8 cellular contexts compared by ENCODE assay signal in genomic region chr5:154444559-154445421, GRCh38. TPM values are rescaled to one million over a fixed set of nuclear protein-coding genes. Genes with fewer than 3 reads are reported as not detected.
DNase-seq lines count a peak whose midpoint lies in the region; ATAC-seq and TF ChIP-seq lines count a peak whose summit lies in the region.

No MANE protein-coding gene starts in this region.

- H3K9me3 Mint-ChIP-seq in activated naive CD4-positive, alpha-beta T cell treated with anti-CD3 and anti-CD28 coated beads, Interleukin-2, amount 50 U/mL, for 72 hours = no peaks in the 10 kb centered on the region

- H3K27ac ChIP-seq in right cardiac atrium (ENCODE audit: low read length) = peak overlapping the region; percentile 39
- peak overlapping the region; percentile 90 to 93 (median 92) for H3K27ac ChIP-seq in sigmoid colon

- TF ChIP-seq POLR2A in NB4 (IDR thresholded peaks at IDR 0.05; ENCODE audit: extremely low read depth, insufficient read length) (no peak), sigmoid colon (IDR thresholded peaks at IDR 0.05) (no peak)

- peak overlapping the region; percentile 76 for H3K4me3 ChIP-seq in NB4 (ENCODE audit: low read depth, low read length)
- peak overlapping the region; percentile 96 for H3K4me3 ChIP-seq in right cardiac atrium (ENCODE audit: low read length)
- H3K4me3 ChIP-seq in sigmoid colon = peak overlapping the region; percentile 77 to 94 (median 84)

- H3K9me3 ChIP-seq in right cardiac atrium (ENCODE audit: control insufficient read depth, low read length) (no peaks in the 10 kb centered on the region), sigmoid colon (no peaks in the 10 kb centered on the region)

- TF ChIP-seq EP300 in sigmoid colon (IDR thresholded peaks at IDR 0.05) = no peak

- H3K36me3 Mint-ChIP-seq in activated naive CD4-positive, alpha-beta T cell treated with anti-CD3 and anti-CD28 coated beads, Interleukin-2, amount 50 U/mL, for 72 hours = peaks cover 20 to 32% of the 10 kb centered on the region in 2 donors

- DNase-seq in ACHN = peak; percentile 33
- peak; percentile 48 for DNase-seq in NB4 (ENCODE audit: low read depth)
- DNase-seq in activated naive CD4-positive, alpha-beta T cell treated with anti-CD3 and anti-CD28 coated beads, Interleukin-2, amount 50 U/mL, for 72 hours (ENCODE audit: low spot score in 2 of 2) = peak; percentile 19 to 55
- peak in 1 of 3 donors; percentile 49 for DNase-seq in right cardiac atrium
- no peak for DNase-seq in sigmoid colon
- DNase-seq in NCI-H2081 (lab: John Stamatoyannopoulos, UW) = no peak

- peaks cover 0 to 33% (median 0%) of the 10 kb centered on the region in 4 donors for H3K36me3 ChIP-seq in sigmoid colon

- in situ Hi-C loops in ACHN (cut with HindIII; ENCODE audit: low pct_ligation_motif_present, low pct_unique_long_range_greater_than_20kb, low sequenced_read_pairs) = no loop called here

- H3K27me3 ChIP-seq in right cardiac atrium (ENCODE audit: control insufficient read depth, insufficient read depth) = no peaks in the 10 kb centered on the region
- H3K27me3 ChIP-seq in sigmoid colon = no peaks in the 10 kb centered on the region

- peaks cover 4% of the 10 kb centered on the region for H3K4me1 ChIP-seq in right cardiac atrium (ENCODE audit: control insufficient read depth, insufficient read depth, low read length)
- peaks cover 0 to 39% (median 33%) of the 10 kb centered on the region in 4 donors for H3K4me1 ChIP-seq in sigmoid colon

- no peak for TF ChIP-seq CTCF in NB4 (IDR thresholded peaks at IDR 0.05; ENCODE audit: low read depth, low read length)
- no peak for TF ChIP-seq CTCF in sigmoid colon (IDR thresholded peaks at IDR 0.05)

- ATAC-seq in GM18498 (IDR thresholded peaks at IDR 0.05; ENCODE audit: unreplicated experiment) (peak; percentile 11), right cardiac atrium (peak; percentile 2 to 4), GM18861 (IDR thresholded peaks at IDR 0.05; ENCODE audit: unreplicated experiment) (no peak)
- ATAC-seq in activated naive CD4-positive, alpha-beta T cell treated with anti-CD3 and anti-CD28 coated beads, Interleukin-2, amount 50 U/mL, for 72 hours = peak; percentile 2 to 18

- intact Hi-C loops in right cardiac atrium (cut with DNase I) (no loop called here), sigmoid colon (cut with DNase I) (loop anchor here (10.0 kb wide), 2 partner anchors 310 to 410 kb away; partner anchors contain the start of genes CNOT8, FAXDC2 and LARP1)

- WGBS in right cardiac atrium = 4% methylated on average over 30 of the region's 30 CpGs
- WGBS in sigmoid colon, 2 donors = 2 to 3% methylated on average over 30 of the region's 30 CpGs

- peak overlapping the region; percentile 94 to 95 for H3K27ac Mint-ChIP-seq in activated naive CD4-positive, alpha-beta T cell treated with anti-CD3 and anti-CD28 coated beads, Interleukin-2, amount 50 U/mL, for 72 hours

RNA-seq across cellular contexts. Expression of gene SAP30L, which starts 1.0 kb away (rescaled TPM):
- total RNA-seq in activated naive CD4-positive, alpha-beta T cell treated with anti-CD3 and anti-CD28 coated beads, Interleukin-2, amount 50 U/mL, for 72 hours = 10 to 100 TPM; 25.5 to 31.0 TPM
- total RNA-seq in right cardiac atrium (10 to 100 TPM; 24.6 to 34.0 (median 30.8) TPM), sigmoid colon (10 to 100 TPM; 36.0 to 51.7 (median 42.9) TPM)
- polyA plus RNA-seq in right cardiac atrium (13.5 TPM), sigmoid colon (10 to 100 TPM; 17.8 to 27.6 (median 24.5) TPM)

RNA-seq across cellular contexts. Expression of gene HAND1, which starts 33.2 kb away (rescaled TPM):
- total RNA-seq in activated naive CD4-positive, alpha-beta T cell treated with anti-CD3 and anti-CD28 coated beads, Interleukin-2, amount 50 U/mL, for 72 hours = not detected
- 1 to 10 TPM; 1.8 to 9.2 (median 2.5) TPM for total RNA-seq in right cardiac atrium
- 3.6 TPM for polyA plus RNA-seq in right cardiac atrium
- 10 to 100 TPM; 45.6 to 69.2 (median 48.9) TPM for total RNA-seq in sigmoid colon
- polyA plus RNA-seq in sigmoid colon = 1 to 10 TPM in 2 of 3 donors, not detected in 1; 2.4 to 6.8 TPM

Comparison
In these comparisons a context has a peak if more than half of its experiments do, and no peak if none do; other contexts are left out.
1. DNase-seq: peak in ACHN (single experiment), NB4 (single experiment) and activated naive CD4-positive, alpha-beta T cell treated with anti-CD3 and anti-CD28 coated beads, Interleukin-2, amount 50 U/mL, for 72 hours (2 of 2); none in sigmoid colon (single experiment) and NCI-H2081 (0 of 2).
2. RNA of gene HAND1, which starts 33.2 kb away (total RNA-seq): 45.6 to 69.2 TPM in sigmoid colon; 1.8 to 9.2 TPM in right cardiac atrium and not detected in activated naive CD4-positive, alpha-beta T cell treated with anti-CD3 and anti-CD28 coated beads, Interleukin-2, amount 50 U/mL, for 72 hours; every median in the first group is over 4 times any median in the second.
3. Peak in every context shown above with its lines, with median percentiles within 50 percentile points of each other: H3K4me3 ChIP-seq.